23 cellular contexts compared by ENCODE assay signal in the genomic region with DNA sequence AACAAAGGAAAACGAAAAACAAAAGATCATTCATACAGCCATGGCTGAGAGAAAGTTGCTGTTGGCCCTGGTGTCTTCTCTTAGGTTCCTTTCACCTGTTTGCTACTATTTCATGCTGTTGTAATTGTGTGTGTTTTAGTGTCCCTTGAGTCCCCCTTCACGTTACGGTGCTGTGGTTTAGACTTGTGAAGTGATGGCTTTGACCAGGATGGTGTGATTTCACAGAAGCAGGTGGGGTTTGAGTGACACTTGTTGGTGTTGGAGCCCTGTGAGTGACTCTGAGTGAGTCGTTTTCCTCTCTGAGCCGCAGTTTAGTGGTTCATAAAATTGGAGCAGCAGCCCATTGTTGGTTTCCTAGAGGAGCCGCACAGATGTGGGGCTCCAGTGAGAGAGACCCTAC.
DNase-seq lines count a peak whose midpoint lies in the region; ATAC-seq lines count a peak whose summit lies in the region.
"Had no signal": no experiment of that assay in that cellular context is flagged by ENCODE, and none has a peak within 500 bp of the region (broad histone marks: within the 10 kb centered on the region; RNA-seq: fewer than 3 reads in every experiment).

No MANE protein-coding gene starts in this region.

- CTCF ChIA-PET in activated CD4-positive, alpha-beta memory T cell treated with anti-CD3 and anti-CD28 coated beads, Interleukin-2, amount 10 ng/mL, durations not matched to agents 7 days and 5 days (lab: Charles Lee) = interaction anchor here (0.7 kb wide), 2 partner anchors 91 to 693 kb away, joined by 3 to 4 read pairs; no protein-coding TSS in a partner anchor
- CTCF ChIA-PET in activated CD4-positive, alpha-beta memory T cell treated with anti-CD3 and anti-CD28 coated beads for 36 hours (lab: Charles Lee) = no interaction called here

- no peak overlapping the region for H2BK12ac ChIP-seq in trophoblast cell (ENCODE audit: low read length)

- H4K8ac ChIP-seq in trophoblast cell (ENCODE audit: low read depth, low read length) = no peak overlapping the region

- peaks cover 2% of the 10 kb centered on the region for H3K9me3 ChIP-seq in trophoblast cell (ENCODE audit: insufficient read depth, low read depth, low read length)
- H3K9me3 ChIP-seq: MG63, Peyer's patch had no signal

- H4K91ac ChIP-seq in trophoblast cell (ENCODE audit: low read depth, low read length) = no peak overlapping the region

- H3K4me1 Mint-ChIP-seq in activated CD4-positive, alpha-beta memory T cell treated with anti-CD3 and anti-CD28 coated beads, Interleukin-2, amount 10 ng/mL, durations not matched to agents 7 days and 5 days = peaks cover 8% of the 10 kb centered on the region
- no peaks in the 10 kb centered on the region for H3K4me1 Mint-ChIP-seq in activated CD4-positive, alpha-beta memory T cell treated with anti-CD3 and anti-CD28 coated beads for 36 hours (ENCODE audit: low read depth)
- peaks cover 19 to 42% of the 10 kb centered on the region in 2 donors for H3K4me1 Mint-ChIP-seq in effector memory CD8-positive, alpha-beta T cell (ENCODE audit: low read depth in 2 of 2)
- no peaks in the 10 kb centered on the region for H3K4me1 Mint-ChIP-seq in stimulated activated memory B cell treated with anti-CD40 and anti-IgM and Interleukin-4, amounts not matched to agents 10 μg/mL and 1 μg/mL and 100 μg/mL, for 72 hours
- H3K4me1 Mint-ChIP-seq: B cell had no signal

- H2AK5ac ChIP-seq in trophoblast cell (ENCODE audit: low read length) = no peak overlapping the region

- H3K4me1 ChIP-seq in trophoblast cell (ENCODE audit: control insufficient read depth in 1 of 2, insufficient read depth in 2 of 2, low read length in 2 of 2) = no peaks in the 10 kb centered on the region
- H3K4me1 ChIP-seq: Peyer's patch had no signal

- no peak overlapping the region for H3K18ac ChIP-seq in trophoblast cell (ENCODE audit: low read length)

- H3K23ac ChIP-seq in trophoblast cell (ENCODE audit: low read length) = peak overlapping the region; percentile 22

- no peak for DNase-seq in activated CD4-positive, alpha-beta memory T cell treated with anti-CD3 and anti-CD28 coated beads, Interleukin-2, amount 10 ng/mL, durations not matched to agents 7 days and 5 days
- no peak for DNase-seq in activated CD4-positive, alpha-beta memory T cell treated with anti-CD3 and anti-CD28 coated beads for 36 hours
- DNase-seq in NK-92 (lab: John Stamatoyannopoulos, UW; ENCODE audit: unreplicated experiment) = peak; percentile 3
- DNase-seq in effector memory CD8-positive, alpha-beta T cell = peak in 2 of 3 experiments; percentile 10 to 15
- no peak for DNase-seq in trophoblast cell
- DNase-seq: KBM-7, MG63, NCI-H1105 treated with DMSO at 0.1 percent for 48 hours, NCI-H146, NCI-H1930, NCI-H2107, NCI-H446, NCI-H526, OCI-M1, Peyer's patch, SHP77 treated with DMSO at 0.1 percent for 48 hours had no signal

- no peak overlapping the region for H2BK120ac ChIP-seq in trophoblast cell (ENCODE audit: insufficient read depth, low read length, poor library complexity)

- H2BK5ac ChIP-seq in trophoblast cell (ENCODE audit: low read depth, low read length, poor library complexity) = no peak overlapping the region

- peaks cover 3% of the 10 kb centered on the region for H3K9me3 Mint-ChIP-seq in activated CD4-positive, alpha-beta memory T cell treated with anti-CD3 and anti-CD28 coated beads, Interleukin-2, amount 10 ng/mL, durations not matched to agents 7 days and 5 days
- no peaks in the 10 kb centered on the region for H3K9me3 Mint-ChIP-seq in activated CD4-positive, alpha-beta memory T cell treated with anti-CD3 and anti-CD28 coated beads for 36 hours
- H3K9me3 Mint-ChIP-seq in effector memory CD8-positive, alpha-beta T cell = peaks cover 0 to 2% of the 10 kb centered on the region in 2 donors
- H3K9me3 Mint-ChIP-seq in stimulated activated memory B cell treated with anti-CD40 and anti-IgM and Interleukin-4, amounts not matched to agents 10 μg/mL and 1 μg/mL and 100 μg/mL, for 72 hours = no peaks in the 10 kb centered on the region

- H3K14ac ChIP-seq in trophoblast cell (ENCODE audit: low read length) = no peak overlapping the region

- H3K36me3 ChIP-seq in trophoblast cell (ENCODE audit: control insufficient read depth in 1 of 2, insufficient read depth in 2 of 2, low read length in 2 of 2) = no peaks in the 10 kb centered on the region
- H3K36me3 ChIP-seq: MG63, Peyer's patch had no signal

- intact Hi-C loops in activated CD4-positive, alpha-beta memory T cell treated with anti-CD3 and anti-CD28 coated beads for 36 hours (cut with micrococcal nuclease) = no loop called here

- no peak overlapping the region for H3K4me3 ChIP-seq in trophoblast cell (ENCODE audit: low read depth, low read length)
- H3K4me3 ChIP-seq: MG63, Peyer's patch had no signal

- H3K79me1 ChIP-seq in trophoblast cell (ENCODE audit: low read length) = no peaks in the 10 kb centered on the region

- WGBS in trophoblast cell (ENCODE audit: extremely low coverage, insufficient coverage, insufficient read length) = no CpG with 5 or more reads among the region's 6 CpGs

- H3K27ac Mint-ChIP-seq in activated CD4-positive, alpha-beta memory T cell treated with anti-CD3 and anti-CD28 coated beads, Interleukin-2, amount 10 ng/mL, durations not matched to agents 7 days and 5 days = peak overlapping the region; percentile 41
- H3K27ac Mint-ChIP-seq in activated CD4-positive, alpha-beta memory T cell treated with anti-CD3 and anti-CD28 coated beads for 36 hours = no peak overlapping the region
- peak overlapping the region; percentile 56 to 59 for H3K27ac Mint-ChIP-seq in effector memory CD8-positive, alpha-beta T cell
- no peak overlapping the region for H3K27ac Mint-ChIP-seq in stimulated activated memory B cell treated with anti-CD40 and anti-IgM and Interleukin-4, amounts not matched to agents 10 μg/mL and 1 μg/mL and 100 μg/mL, for 72 hours
- H3K27ac Mint-ChIP-seq: B cell had no signal

- H3K79me2 ChIP-seq in trophoblast cell (ENCODE audit: control insufficient read depth, insufficient read depth, low read length, poor library complexity) = no peaks in the 10 kb centered on the region

- no peak overlapping the region for H3K4me3 Mint-ChIP-seq in activated CD4-positive, alpha-beta memory T cell treated with anti-CD3 and anti-CD28 coated beads, Interleukin-2, amount 10 ng/mL, durations not matched to agents 7 days and 5 days
- no peak overlapping the region for H3K4me3 Mint-ChIP-seq in activated CD4-positive, alpha-beta memory T cell treated with anti-CD3 and anti-CD28 coated beads for 36 hours
- H3K4me3 Mint-ChIP-seq in effector memory CD8-positive, alpha-beta T cell = peak overlapping the region; percentile 28 to 37
- H3K4me3 Mint-ChIP-seq in stimulated activated memory B cell treated with anti-CD40 and anti-IgM and Interleukin-4, amounts not matched to agents 10 μg/mL and 1 μg/mL and 100 μg/mL, for 72 hours = no peak overlapping the region
- H3K4me3 Mint-ChIP-seq: B cell had no signal

- peak overlapping the region; percentile 22 for H3K9ac ChIP-seq in trophoblast cell (ENCODE audit: low read length)

- no peaks in the 10 kb centered on the region for H3K36me3 Mint-ChIP-seq in activated CD4-positive, alpha-beta memory T cell treated with anti-CD3 and anti-CD28 coated beads, Interleukin-2, amount 10 ng/mL, durations not matched to agents 7 days and 5 days (ENCODE audit: low read depth)
- H3K36me3 Mint-ChIP-seq in activated CD4-positive, alpha-beta memory T cell treated with anti-CD3 and anti-CD28 coated beads for 36 hours = no peaks in the 10 kb centered on the region
- no peaks in the 10 kb centered on the region for H3K36me3 Mint-ChIP-seq in effector memory CD8-positive, alpha-beta T cell (ENCODE audit: insufficient read depth)
- H3K36me3 Mint-ChIP-seq in stimulated activated memory B cell treated with anti-CD40 and anti-IgM and Interleukin-4, amounts not matched to agents 10 μg/mL and 1 μg/mL and 100 μg/mL, for 72 hours = no peaks in the 10 kb centered on the region

- no peaks in the 10 kb centered on the region for H3K27me3 Mint-ChIP-seq in activated CD4-positive, alpha-beta memory T cell treated with anti-CD3 and anti-CD28 coated beads, Interleukin-2, amount 10 ng/mL, durations not matched to agents 7 days and 5 days
- no peaks in the 10 kb centered on the region for H3K27me3 Mint-ChIP-seq in activated CD4-positive, alpha-beta memory T cell treated with anti-CD3 and anti-CD28 coated beads for 36 hours
- H3K27me3 Mint-ChIP-seq in effector memory CD8-positive, alpha-beta T cell = peaks cover 0 to 5% of the 10 kb centered on the region in 2 donors
- H3K27me3 Mint-ChIP-seq in stimulated activated memory B cell treated with anti-CD40 and anti-IgM and Interleukin-4, amounts not matched to agents 10 μg/mL and 1 μg/mL and 100 μg/mL, for 72 hours = no peaks in the 10 kb centered on the region
- H3K27me3 Mint-ChIP-seq: B cell had no signal

- no peak overlapping the region for H4K12ac ChIP-seq in trophoblast cell (ENCODE audit: low read depth, low read length)

- no peaks in the 10 kb centered on the region for H3K27me3 ChIP-seq in trophoblast cell (ENCODE audit: insufficient read depth, low read length)
- H3K27me3 ChIP-seq: MG63, Peyer's patch had no signal

- H3K4ac ChIP-seq in trophoblast cell (ENCODE audit: low read depth, low read length) = no peak overlapping the region

- H3K27ac ChIP-seq in trophoblast cell (ENCODE audit: low read depth, low read length) = no peak overlapping the region
- H3K27ac ChIP-seq: 22Rv1, C4-2B, Peyer's patch had no signal

- ATAC-seq in effector memory CD8-positive, alpha-beta T cell (replicated peaks) = peak; percentile 92
- no peak for ATAC-seq in GM18870 (IDR thresholded peaks at IDR 0.05; ENCODE audit: unreplicated experiment)
- ATAC-seq in stimulated activated memory B cell treated with anti-CD40 and anti-IgM and Interleukin-4, amounts not matched to agents 10 μg/mL and 1 μg/mL and 100 μg/mL, for 72 hours = no peak
- ATAC-seq in GM21381 (IDR thresholded peaks at IDR 0.05; ENCODE audit: unreplicated experiment) = no peak
- ATAC-seq: HCT116 had no signal

- no peak overlapping the region for H2AFZ ChIP-seq in trophoblast cell (ENCODE audit: insufficient read depth, low read length, poor library complexity)

- H3K4me2 ChIP-seq in trophoblast cell (ENCODE audit: low read length) = no peak overlapping the region

- POLR2A ChIA-PET in activated CD4-positive, alpha-beta memory T cell treated with anti-CD3 and anti-CD28 coated beads, Interleukin-2, amount 10 ng/mL, durations not matched to agents 7 days and 5 days (lab: Charles Lee) = no interaction called here
- POLR2A ChIA-PET in activated CD4-positive, alpha-beta memory T cell treated with anti-CD3 and anti-CD28 coated beads for 36 hours (lab: Charles Lee) = no interaction called here

Comparison
In these comparisons a context has a peak if more than half of its experiments do, and no peak if none do; other contexts are left out.
1. H3K27ac Mint-ChIP-seq: peak in activated CD4-positive, alpha-beta memory T cell treated with anti-CD3 and anti-CD28 coated beads, Interleukin-2, amount 10 ng/mL, durations not matched to agents 7 days and 5 days (single experiment) and effector memory CD8-positive, alpha-beta T cell (2 of 2); none in activated CD4-positive, alpha-beta memory T cell treated with anti-CD3 and anti-CD28 coated beads for 36 hours (single experiment) and stimulated activated memory B cell treated with anti-CD40 and anti-IgM and Interleukin-4, amounts not matched to agents 10 μg/mL and 1 μg/mL and 100 μg/mL, for 72 hours (single experiment).
2. DNase-seq: peak in NK-92 (single experiment) and effector memory CD8-positive, alpha-beta T cell (2 of 3); none in activated CD4-positive, alpha-beta memory T cell treated with anti-CD3 and anti-CD28 coated beads, Interleukin-2, amount 10 ng/mL, durations not matched to agents 7 days and 5 days (single experiment), activated CD4-positive, alpha-beta memory T cell treated with anti-CD3 and anti-CD28 coated beads for 36 hours (single experiment) and trophoblast cell (0 of 2).
3. H3K4me3 Mint-ChIP-seq: peak in effector memory CD8-positive, alpha-beta T cell (2 of 2); none in activated CD4-positive, alpha-beta memory T cell treated with anti-CD3 and anti-CD28 coated beads, Interleukin-2, amount 10 ng/mL, durations not matched to agents 7 days and 5 days (single experiment), activated CD4-positive, alpha-beta memory T cell treated with anti-CD3 and anti-CD28 coated beads for 36 hours (single experiment) and stimulated activated memory B cell treated with anti-CD40 and anti-IgM and Interleukin-4, amounts not matched to agents 10 μg/mL and 1 μg/mL and 100 μg/mL, for 72 hours (single experiment).